8 cellular contexts compared by ENCODE assay signal in the genomic region with DNA sequence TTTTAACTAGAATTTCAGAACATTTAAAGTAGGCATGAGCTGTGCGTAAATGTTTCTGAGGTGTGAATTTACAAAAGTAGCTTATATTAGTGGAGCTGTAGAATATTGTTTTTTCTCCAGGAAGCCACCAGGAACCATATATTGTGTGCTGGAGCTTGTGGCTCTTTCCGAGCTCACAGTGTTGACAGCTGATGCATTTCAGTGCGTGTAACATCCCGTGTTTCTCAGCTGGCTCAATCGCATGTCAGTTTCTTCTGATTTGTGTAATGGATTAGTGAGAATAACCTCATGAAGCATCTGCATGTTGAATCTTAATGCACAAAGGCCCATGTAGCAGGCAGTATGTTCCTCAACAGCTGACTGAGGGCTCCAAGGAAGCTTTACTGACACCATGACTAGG.
"Had no signal": no experiment of that assay in that cellular context is flagged by ENCODE, and none has a peak within 500 bp of the region (broad histone marks: within the 10 kb centered on the region; RNA-seq: fewer than 3 reads in every experiment).

No MANE protein-coding gene starts in this region.

- ATAC-seq: GM23338, HCT116 had no signal

- H3K9me3 Mint-ChIP-seq: GM23338, HFFc6 had no signal

- H2AFZ ChIP-seq: GM23248, GM23338 had no signal

- H3K4me2 ChIP-seq: GM23338 had no signal

- H3K27ac Mint-ChIP-seq: HFFc6 had no signal

- H3K9me3 ChIP-seq: HAP-1 had no signal

- DNase-seq: GM23248, GOT3, H7, HCEC 1CT, HFFc6 had no signal

- H3K4me3 Mint-ChIP-seq: GM23338, HFFc6 had no signal

- H3K9ac ChIP-seq: GM23248 had no signal

- H3K36me3 ChIP-seq: HAP-1 had no signal

- H3K4me3 ChIP-seq: GM23248, GM23338, HAP-1 had no signal

- H3K27ac ChIP-seq: GM23248 had no signal
